ENCODE assay signal across 20 cellular contexts in genomic region chr12:94673951-94674570, GRCh38. TPM values are rescaled to one million over a fixed set of nuclear protein-coding genes. Genes with fewer than 3 reads are reported as not detected.
DNase-seq lines count a peak whose midpoint lies in the region; ATAC-seq, FAIRE-seq and TF ChIP-seq lines count a peak whose summit lies in the region.
"Had no signal": no experiment of that assay in that cellular context is flagged by ENCODE, and none has a peak within 500 bp of the region (broad histone marks: within the 10 kb centered on the region; RNA-seq: fewer than 3 reads in every experiment).

No MANE protein-coding gene starts in this region.

- H3K4me1 ChIP-seq in left ventricle myocardium inferior (peaks cover 17% of the 10 kb centered on the region), kidney (ENCODE audit: control insufficient read depth in 1 of 2, insufficient read depth in 1 of 2, low read depth in 1 of 2, low read length in 2 of 2) (peaks cover 0 to 8% of the 10 kb centered on the region in 2 donors), mucosa of descending colon (ENCODE audit: low read depth) (no peaks in the 10 kb centered on the region)

- peak; percentile 13 for FAIRE-seq in kidney (lab: Jason Lieb, UNC)
- FAIRE-seq: GM18507, RCC 7860 had no signal

- peaks cover 4% of the 10 kb centered on the region for H3K27me3 Mint-ChIP-seq in endothelial cell (ENCODE audit: unreplicated experiment)

- H3K4me1 Mint-ChIP-seq in endothelial cell (ENCODE audit: unreplicated experiment), result peaks cover 60% of the 10 kb centered on the region

- ATAC-seq in Right ventricle myocardium inferior, result no peak
- no peak for ATAC-seq in GM18505 (IDR thresholded peaks at IDR 0.05; ENCODE audit: unreplicated experiment)
- ATAC-seq in mucosa of descending colon, result no peak

- peaks cover 3% of the 10 kb centered on the region for H3K36me3 Mint-ChIP-seq in endothelial cell (ENCODE audit: low read depth, unreplicated experiment)
- H3K36me3 Mint-ChIP-seq: CD8-positive, alpha-beta memory T cell had no signal

- DNase-seq in left ventricle myocardium inferior (no peak), Right ventricle myocardium inferior (ENCODE audit: missing footprints) (no peak), endothelial cell (ENCODE audit: low spot score) (no peak), kidney (no peak), pulmonary artery endothelial cell (ENCODE audit: low read depth, low spot score) (peak; percentile 45), NCI-H226 (no peak), mucosa of descending colon (no peak)
- DNase-seq: CD8-positive, alpha-beta memory T cell; DMS79 treated with DMSO at 0.1 percent for 48 hours; GOT3; KG1; NCI-H1092; NCI-H2081 treated with DMSO at 0.1 percent for 48 hours; NCI-H2227 treated with DMSO at 0.1 percent for 48 hours; NCI-H524 treated with DMSO at 0.1 percent for 48 hours; SHP77 treated with DMSO at 0.1 percent for 48 hours had no signal

- H3K27ac ChIP-seq in left ventricle myocardium inferior (replicated peaks) (peak overlapping the region; percentile 19), kidney (ENCODE audit: low read depth in 2 of 2, low read length in 2 of 2) (no peak overlapping the region)

- no peaks in the 10 kb centered on the region for H3K9me3 Mint-ChIP-seq in endothelial cell (ENCODE audit: unreplicated experiment)
- H3K9me3 Mint-ChIP-seq: CD8-positive, alpha-beta memory T cell had no signal

- no peak for TF ChIP-seq POLR2A in GM18505 (IDR thresholded peaks at IDR 0.05; ENCODE audit: borderline replicate concordance, extremely low read depth, insufficient read depth, insufficient read length)

- H3K9ac ChIP-seq in kidney (ENCODE audit: low read length in 2 of 2), result no peak overlapping the region

- no peaks in the 10 kb centered on the region for H3K9me3 ChIP-seq in left ventricle myocardium inferior (replicated peaks)
- no peaks in the 10 kb centered on the region for H3K9me3 ChIP-seq in kidney (ENCODE audit: control insufficient read depth in 1 of 2, low read length in 2 of 2)
- H3K9me3 ChIP-seq in mucosa of descending colon, result no peaks in the 10 kb centered on the region

- intact Hi-C loops in left ventricle myocardium inferior (cut with micrococcal nuclease) (no loop called here), Right ventricle myocardium inferior (cut with DNase I) (no loop called here), kidney (cut with DNase I) (no loop called here), mucosa of descending colon (cut with DNase I, micrococcal nuclease) (no loop called here)

- no peak overlapping the region for H3K4me3 Mint-ChIP-seq in endothelial cell (ENCODE audit: unreplicated experiment)

- H3K36me3 ChIP-seq in left ventricle myocardium inferior (no peaks in the 10 kb centered on the region), kidney (ENCODE audit: control insufficient read depth in 1 of 2, insufficient read depth in 2 of 2, low read length in 2 of 2) (no peaks in the 10 kb centered on the region), mucosa of descending colon (ENCODE audit: low read depth) (no peaks in the 10 kb centered on the region)

- TF ChIP-seq CTCF in left ventricle myocardium inferior (IDR thresholded peaks at IDR 0.05; ENCODE audit: borderline replicate concordance), result no peak
- no peak for TF ChIP-seq CTCF in endothelial cell (IDR thresholded peaks at IDR 0.05; ENCODE audit: unreplicated experiment)
- TF ChIP-seq CTCF in kidney (IDR thresholded peaks at IDR 0.05; ENCODE audit: borderline replicate concordance, extremely low read depth, insufficient read depth), result no peak
- no peak for TF ChIP-seq CTCF in mucosa of descending colon (IDR thresholded peaks at IDR 0.05)

- H3K4me3 ChIP-seq in left ventricle myocardium inferior (no peak overlapping the region), kidney (ENCODE audit: low read length in 2 of 2) (no peak overlapping the region), mucosa of descending colon (no peak overlapping the region)

- H3K27me3 ChIP-seq in left ventricle myocardium inferior (ENCODE audit: low read depth), result no peaks in the 10 kb centered on the region

- H3K27ac Mint-ChIP-seq in endothelial cell (ENCODE audit: unreplicated experiment), result peak overlapping the region; percentile 65

RNA-seq across cellular contexts. Expression of gene TMCC3, which starts 23.7 kb away (rescaled TPM):
- total RNA-seq in left ventricle myocardium inferior (1.7 TPM), Right ventricle myocardium inferior (1.5 TPM), endothelial cell (ENCODE audit: unreplicated experiment) (48.1 TPM), kidney (14.7 TPM), pulmonary artery endothelial cell (19.9 and 30.7 TPM in 2 replicates), mucosa of descending colon (10 to 100 TPM; 40.8 to 97.2 (median 92.0) TPM)
- polyA plus RNA-seq in kidney (ENCODE audit: insufficient read depth, low read depth, low replicate concordance), result 6.7 TPM
- polyA plus RNA-seq: BJ had no signal
